18 cellular contexts compared by ENCODE assay signal in the genomic region with DNA sequence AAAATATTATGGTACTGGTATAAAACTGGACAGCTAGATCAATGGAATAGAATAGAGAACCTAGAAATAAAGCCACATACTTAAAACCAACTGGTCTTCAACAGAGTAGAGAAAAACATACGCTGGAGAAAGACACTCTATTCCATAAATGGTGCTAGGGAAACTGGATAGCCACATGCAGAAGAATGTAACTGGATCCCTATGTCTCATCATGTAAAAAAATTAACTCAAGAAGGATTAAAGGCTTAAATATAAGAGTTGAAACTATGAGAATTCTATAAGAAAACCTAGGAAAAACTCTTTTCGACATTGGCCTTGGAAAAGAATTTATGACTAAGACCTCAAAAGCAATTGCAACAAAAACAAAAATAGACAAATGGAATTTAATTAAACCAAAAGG.
"Had no signal": no experiment of that assay in that cellular context is flagged by ENCODE, and none has a peak within 500 bp of the region (broad histone marks: within the 10 kb centered on the region; RNA-seq: fewer than 3 reads in every experiment).

No MANE protein-coding gene starts in this region.

- H3K27me3 Mint-ChIP-seq: activated naive CD8-positive, alpha-beta T cell treated with anti-CD3 and anti-CD28 coated beads for 36 hours; central memory CD8-positive, alpha-beta T cell; stimulated activated naive B cell treated with anti-CD40 and anti-IgM and Interleukin-4, amounts not matched to agents 10 μg/mL and 1 μg/mL and 100 μg/mL, for 72 hours had no signal

- H3K36me3 Mint-ChIP-seq: activated naive CD8-positive, alpha-beta T cell treated with anti-CD3 and anti-CD28 coated beads for 36 hours; natural killer cell; stimulated activated naive B cell treated with anti-CD40 and anti-IgM and Interleukin-4, amounts not matched to agents 10 μg/mL and 1 μg/mL and 100 μg/mL, for 72 hours had no signal

- H3K4me3 Mint-ChIP-seq: activated naive CD8-positive, alpha-beta T cell treated with anti-CD3 and anti-CD28 coated beads for 36 hours; activated T-helper 1 cell treated with anti-CD3 and anti-CD28 coated beads, Interleukin-12 subunit alpha, Interleukin-12 subunit beta, Interleukin-2, Interleukin-4 antibody, amounts not matched to agents 30 ng/mL and 10 ng/mL and 1 ng/mL, durations not matched to agents 14 hours and 24 hours and 36 hours; central memory CD8-positive, alpha-beta T cell; natural killer cell; stimulated activated naive B cell treated with anti-CD40 and anti-IgM and Interleukin-4, amounts not matched to agents 10 μg/mL and 1 μg/mL and 100 μg/mL, for 72 hours had no signal

- DNase-seq: activated CD4-positive, alpha-beta T cell treated with anti-CD3 and anti-CD28 coated beads, Interleukin-2, amount 50 U/mL, for 48 hours; activated naive CD8-positive, alpha-beta T cell treated with anti-CD3 and anti-CD28 coated beads for 36 hours; anterior cingulate cortex; hippocampal formation; islet precursor cell; left colon; lower lobe of right lung; natural killer cell; pancreas; right lobe of liver; spleen; stimulated activated CD4-positive, alpha-beta T cell treated with anti-CD3 and anti-CD28 coated beads, Interleukin-4, amount 100 ng/mL, for 4 hours; stimulated activated naive B cell treated with anti-CD40 and anti-IgM and Interleukin-4, amounts not matched to agents 10 μg/mL and 1 μg/mL and 100 μg/mL, for 72 hours; T-helper 2 cell; thyroid gland had no signal

- H3K4me1 Mint-ChIP-seq: activated naive CD8-positive, alpha-beta T cell treated with anti-CD3 and anti-CD28 coated beads for 36 hours; central memory CD8-positive, alpha-beta T cell; natural killer cell; stimulated activated naive B cell treated with anti-CD40 and anti-IgM and Interleukin-4, amounts not matched to agents 10 μg/mL and 1 μg/mL and 100 μg/mL, for 72 hours had no signal

- H3K9me3 Mint-ChIP-seq: activated naive CD8-positive, alpha-beta T cell treated with anti-CD3 and anti-CD28 coated beads for 36 hours had no signal

- H3K27ac Mint-ChIP-seq: activated naive CD8-positive, alpha-beta T cell treated with anti-CD3 and anti-CD28 coated beads for 36 hours; activated T-helper 1 cell treated with anti-CD3 and anti-CD28 coated beads, Interleukin-12 subunit alpha, Interleukin-12 subunit beta, Interleukin-2, Interleukin-4 antibody, amounts not matched to agents 30 ng/mL and 10 ng/mL and 1 ng/mL, durations not matched to agents 14 hours and 24 hours and 36 hours; natural killer cell; stimulated activated naive B cell treated with anti-CD40 and anti-IgM and Interleukin-4, amounts not matched to agents 10 μg/mL and 1 μg/mL and 100 μg/mL, for 72 hours had no signal

- H3K4me3 ChIP-seq: coronary artery, lower lobe of right lung, pancreas, right lobe of liver, spleen, thyroid gland had no signal

- ATAC-seq: left colon; lower lobe of right lung; natural killer cell; pancreas; right lobe of liver; stimulated activated naive B cell treated with anti-CD40 and anti-IgM and Interleukin-4, amounts not matched to agents 10 μg/mL and 1 μg/mL and 100 μg/mL, for 72 hours had no signal
